In the genomic region with DNA sequence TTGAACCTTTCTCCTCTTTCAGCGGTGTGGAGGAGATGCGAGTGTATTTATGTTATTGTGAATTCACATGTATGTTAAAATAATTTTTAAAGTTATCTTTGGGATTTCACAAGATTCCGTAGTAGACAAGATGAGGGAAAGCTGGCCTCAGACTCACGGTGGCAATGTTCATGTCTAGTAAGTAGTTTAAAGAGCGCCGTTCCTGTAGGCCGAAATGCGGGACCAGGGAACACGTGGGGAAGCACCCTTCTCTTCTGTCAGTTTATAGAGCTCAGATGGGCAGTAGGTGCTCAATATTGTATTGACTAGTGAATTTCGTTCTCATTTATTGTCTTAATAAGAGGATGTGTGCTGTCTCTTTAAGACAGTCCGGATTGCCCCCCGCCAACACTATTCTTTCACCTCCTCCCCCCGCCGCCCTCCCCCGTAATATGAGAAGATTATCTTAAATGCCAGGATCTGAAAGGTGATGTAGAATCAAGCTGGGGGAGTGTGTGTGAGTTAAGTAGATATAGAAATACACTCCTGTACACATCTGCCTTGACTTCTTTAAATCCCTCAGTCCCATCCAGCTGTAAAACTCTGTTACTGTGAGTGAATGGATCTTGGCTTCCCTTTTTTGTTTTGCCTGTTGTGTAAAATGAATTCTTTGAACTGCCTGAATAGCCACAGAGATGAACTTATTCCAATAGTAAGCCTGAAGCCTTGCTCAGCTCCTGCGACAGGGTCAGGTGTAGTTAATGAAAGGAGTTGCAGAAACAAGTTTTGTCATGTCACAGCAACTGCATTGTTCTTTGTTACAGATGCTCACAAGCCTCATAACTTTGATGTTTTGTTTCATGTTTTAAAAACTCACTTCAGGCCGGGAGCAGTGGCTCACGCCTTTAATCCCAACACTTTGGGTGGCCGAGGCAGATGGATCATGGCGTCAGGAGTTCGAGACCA, we compare ENCODE assay signal across 8 cellular contexts. TPM values are rescaled to one million over a fixed set of nuclear protein-coding genes. Genes with fewer than 3 reads are reported as not detected.
A peak's percentile ranks its signal among the peaks of the same experiment; 100 is the strongest.
DNase-seq lines count a peak whose midpoint lies in the region; ATAC-seq, FAIRE-seq and TF ChIP-seq lines count a peak whose summit lies in the region.

No MANE protein-coding gene starts in this region.

- H3K4me3 ChIP-seq in fibroblast of pulmonary artery (replicated peaks; ENCODE audit: low read depth, low read length) (peak overlapping the region; percentile 96), gastrocnemius medialis (peak overlapping the region; percentile 82 to 92 (median 88))

- no peaks in the 10 kb centered on the region for H3K36me3 ChIP-seq in gastrocnemius medialis

- peak overlapping the region; percentile 91 to 98 (median 94) for H3K27ac ChIP-seq in gastrocnemius medialis

- H3K9me3 ChIP-seq in gastrocnemius medialis = no peaks in the 10 kb centered on the region

- in situ Hi-C loops in SK-MEL-5 (cut with HindIII; ENCODE audit: low pct_unique_long_range_greater_than_20kb, low sequenced_read_pairs) (no loop called here), gastrocnemius medialis (cut with MboI; ENCODE audit: low sequenced_read_pairs in 4 of 4) (loop anchor here in 3 of 4 donors (10.0 to 25.0 kb wide), 3 partner anchors 83 to 157 kb away; a partner anchor contains a TSS)

- FAIRE-seq in urothelium cell line (lab: Jason Lieb, UNC) = no peak

- ATAC-seq in gastrocnemius medialis = no peak

- H3K4me1 ChIP-seq in gastrocnemius medialis = peaks cover 36 to 53% of the 10 kb centered on the region in 2 donors

- TF ChIP-seq POLR2A in gastrocnemius medialis (IDR thresholded peaks at IDR 0.05) = no peak

- intact Hi-C loops in gastrocnemius medialis (cut with DNase I; ENCODE audit: low total_unique reads) = loop anchor here (5.0 to 10.0 kb wide), 2 partner anchors 94 to 143 kb away; a partner anchor contains a TSS

- TF ChIP-seq CTCF in fibroblast of pulmonary artery (IDR thresholded peaks at IDR 0.05; ENCODE audit: low read length, missing control alignments) = no peak
- TF ChIP-seq CTCF in gastrocnemius medialis (IDR thresholded peaks at IDR 0.05 in 4 of 5, conservative IDR thresholded peaks at IDR 0.05 in 1 of 5) = no peak

- H3K27me3 ChIP-seq in gastrocnemius medialis = no peaks in the 10 kb centered on the region

- peak; percentile 62 for DNase-seq in NCI-H82 (lab: John Stamatoyannopoulos, UW)
- no peak for DNase-seq in NCI-H82 treated with DMSO at 0.1 percent for 48 hours (lab: John Stamatoyannopoulos, UW; ENCODE audit: unreplicated experiment)
- peak; percentile 28 for DNase-seq in SK-MEL-5 (ENCODE audit: low read depth, low spot score)
- DNase-seq in fibroblast of pulmonary artery (ENCODE audit: low read depth) = no peak
- DNase-seq in gastrocnemius medialis = no peak
- no peak for DNase-seq in NCI-H1048 (lab: John Stamatoyannopoulos, UW)
- no peak for DNase-seq in urothelium cell line (ENCODE audit: low spot score)
- no peak for DNase-seq in GDM1 (lab: John Stamatoyannopoulos, UW)

RNA-seq across cellular contexts. Expression of a gene that starts 1.2 kb away (rescaled TPM):
- total RNA-seq in SK-MEL-5 (2014; rRNA removed; shearing (Covaris generic)) = 264 and 275 TPM in 2 replicates
- 435 and 473 TPM in 2 replicates for polyA plus RNA-seq in SK-MEL-5 (2015; cell fraction: cytosol; rRNA removed)
- 82.9 and 88.3 TPM in 2 replicates for polyA plus RNA-seq in SK-MEL-5 (2015; cell fraction: nucleus; rRNA removed)
- 10 to 100 TPM; 36.4 to 80.9 (median 66.9) TPM for total RNA-seq in gastrocnemius medialis

Comparison
In these comparisons a context has a peak if more than half of its experiments do, and no peak if none do; other contexts are left out.
1. DNase-seq: peak in NCI-H82 (single experiment) and SK-MEL-5 (single experiment); none in NCI-H82 treated with DMSO at 0.1 percent for 48 hours (single experiment), fibroblast of pulmonary artery (single experiment), gastrocnemius medialis (0 of 2), NCI-H1048 (single experiment), urothelium cell line (single experiment) and GDM1 (single experiment).